ENCODE assay signal across 18 cellular contexts in genomic region chr17:79080349-79080748, GRCh38. TPM values are rescaled to one million over a fixed set of nuclear protein-coding genes. Genes with fewer than 3 reads are reported as not detected.
A peak's percentile ranks its signal among the peaks of the same experiment; 100 is the strongest.
DNase-seq lines count a peak whose midpoint lies in the region; ATAC-seq and TF ChIP-seq lines count a peak whose summit lies in the region.
"Had no signal": no experiment of that assay in that cellular context is flagged by ENCODE, and none has a peak within 500 bp of the region (broad histone marks: within the 10 kb centered on the region; RNA-seq: fewer than 3 reads in every experiment).

No MANE protein-coding gene starts in this region.

- H3K27ac ChIP-seq in caudate nucleus (ENCODE audit: low read depth, low read length) (no peak overlapping the region), colonic mucosa (no peak overlapping the region)

- no peaks in the 10 kb centered on the region for H3K9me3 Mint-ChIP-seq in activated naive CD4-positive, alpha-beta T cell treated with anti-CD3 and anti-CD28 coated beads, Interleukin-2, amount 50 U/mL, for 24 hours
- no peaks in the 10 kb centered on the region for H3K9me3 Mint-ChIP-seq in activated naive CD4-positive, alpha-beta T cell treated with anti-CD3 and anti-CD28 coated beads, Interleukin-2, amount 50 U/mL, for 72 hours
- H3K9me3 Mint-ChIP-seq: IgD-negative memory B cell had no signal

- intact Hi-C loops in colonic mucosa (cut with DNase I), result no loop called here

- no peaks in the 10 kb centered on the region for H3K36me3 ChIP-seq in colonic mucosa

- no peak overlapping the region for H3K9ac ChIP-seq in colonic mucosa (ENCODE audit: low read depth in 2 of 2, low read length in 2 of 2)

- H3K4me3 ChIP-seq in colonic mucosa, result no peak overlapping the region

- H3K4me3 Mint-ChIP-seq in activated naive CD4-positive, alpha-beta T cell treated with anti-CD3 and anti-CD28 coated beads, Interleukin-2, amount 50 U/mL, for 24 hours, result no peak overlapping the region
- H3K4me3 Mint-ChIP-seq: B cell had no signal

- no peak for ATAC-seq in activated naive CD4-positive, alpha-beta T cell treated with anti-CD3 and anti-CD28 coated beads, Interleukin-2, amount 50 U/mL, for 72 hours
- ATAC-seq in omental fat pad (ENCODE audit: low FRiP score), result peak; percentile 48

- H3K27me3 ChIP-seq in colonic mucosa, result no peaks in the 10 kb centered on the region

- no peak for DNase-seq in activated naive CD4-positive, alpha-beta T cell treated with anti-CD3 and anti-CD28 coated beads, Interleukin-2, amount 50 U/mL, for 72 hours (ENCODE audit: low spot score in 2 of 2)
- DNase-seq in caudate nucleus (lab: John Stamatoyannopoulos, UW), result peak in 33 of 61 donors; percentile 6 to 76 (median 41)
- DNase-seq in omental fat pad (ENCODE audit: low spot score), result no peak
- no peak for DNase-seq in colonic mucosa
- DNase-seq in NCI-H1417 treated with DMSO at 0.1 percent for 48 hours (lab: John Stamatoyannopoulos, UW), result no peak
- no peak for DNase-seq in erythroblast (lab: John Stamatoyannopoulos, UW)
- DNase-seq: DMS53, GF-D8, MV-4-11, NCI-H1105 treated with DMSO at 0.1 percent for 48 hours, NCI-H1694, NCI-H2081, NCI-H446 treated with DMSO at 0.1 percent for 48 hours, NCI-H526 treated with DMSO at 0.1 percent for 48 hours, SHP77 treated with DMSO at 0.1 percent for 48 hours had no signal

- H3K36me3 Mint-ChIP-seq in activated naive CD4-positive, alpha-beta T cell treated with anti-CD3 and anti-CD28 coated beads, Interleukin-2, amount 50 U/mL, for 24 hours, result peaks cover 5% of the 10 kb centered on the region
- peaks cover 0 to 12% of the 10 kb centered on the region in 2 donors for H3K36me3 Mint-ChIP-seq in activated naive CD4-positive, alpha-beta T cell treated with anti-CD3 and anti-CD28 coated beads, Interleukin-2, amount 50 U/mL, for 72 hours

- no peak for TF ChIP-seq CTCF in omental fat pad (IDR thresholded peaks at IDR 0.05)
- no peak for TF ChIP-seq CTCF in colonic mucosa (IDR thresholded peaks at IDR 0.05)

- H3K27ac Mint-ChIP-seq in activated naive CD4-positive, alpha-beta T cell treated with anti-CD3 and anti-CD28 coated beads, Interleukin-2, amount 50 U/mL, for 24 hours, result peak overlapping the region; percentile 54
- peak overlapping the region in 1 of 2 donors; percentile 6 for H3K27ac Mint-ChIP-seq in activated naive CD4-positive, alpha-beta T cell treated with anti-CD3 and anti-CD28 coated beads, Interleukin-2, amount 50 U/mL, for 72 hours
- H3K27ac Mint-ChIP-seq: B cell, IgD-negative memory B cell had no signal

- peaks cover 10% of the 10 kb centered on the region for H3K4me1 Mint-ChIP-seq in activated naive CD4-positive, alpha-beta T cell treated with anti-CD3 and anti-CD28 coated beads, Interleukin-2, amount 50 U/mL, for 24 hours

- H3K4me1 ChIP-seq in colonic mucosa, result peaks cover 8% of the 10 kb centered on the region

- no peak for TF ChIP-seq POLR2A in erythroblast (IDR thresholded peaks at IDR 0.05; ENCODE audit: low read length)

- no peaks in the 10 kb centered on the region for H3K27me3 Mint-ChIP-seq in activated naive CD4-positive, alpha-beta T cell treated with anti-CD3 and anti-CD28 coated beads, Interleukin-2, amount 50 U/mL, for 24 hours
- H3K27me3 Mint-ChIP-seq: B cell, IgD-negative memory B cell had no signal

- H3K9me3 ChIP-seq in colonic mucosa, result no peaks in the 10 kb centered on the region

RNA-seq across cellular contexts. Expression of gene ENGASE, which starts 5.7 kb away (rescaled TPM):
- 10 to 100 TPM; 31.5 to 40.5 TPM for total RNA-seq in activated naive CD4-positive, alpha-beta T cell treated with anti-CD3 and anti-CD28 coated beads, Interleukin-2, amount 50 U/mL, for 72 hours
- total RNA-seq in omental fat pad, result 10 to 100 TPM; 12.2 to 52.3 (median 22.2) TPM
- 100 to 1,000 TPM in 1 of 2 donors, 10 to 100 TPM in 1; 53.4 to 111 TPM for total RNA-seq in colonic mucosa

RNA-seq across cellular contexts. Expression of gene C1QTNF1, which starts 56.4 kb away (rescaled TPM):
- not detected for total RNA-seq in activated naive CD4-positive, alpha-beta T cell treated with anti-CD3 and anti-CD28 coated beads, Interleukin-2, amount 50 U/mL, for 72 hours
- total RNA-seq in omental fat pad, result 100 to 1,000 TPM; 110 to 438 (median 388) TPM
- total RNA-seq in colonic mucosa, result 10 to 100 TPM; 10.4 to 12.1 TPM
- total RNA-seq: B cell had no signal

Comparison
In these comparisons a context has a peak if more than half of its experiments do, and no peak if none do; other contexts are left out.
1. DNase-seq: peak in caudate nucleus (33 of 61); none in activated naive CD4-positive, alpha-beta T cell treated with anti-CD3 and anti-CD28 coated beads, Interleukin-2, amount 50 U/mL, for 72 hours (0 of 2), omental fat pad (single experiment), colonic mucosa (single experiment), NCI-H1417 treated with DMSO at 0.1 percent for 48 hours (single experiment) and erythroblast (0 of 2).
2. RNA of gene C1QTNF1, which starts 56.4 kb away (total RNA-seq): 110 to 438 TPM in omental fat pad and 10.4 to 12.1 TPM in colonic mucosa; not detected in activated naive CD4-positive, alpha-beta T cell treated with anti-CD3 and anti-CD28 coated beads, Interleukin-2, amount 50 U/mL, for 72 hours; every median in the first group is over 10 times any median in the second.